1 cellular context compared by ENCODE assay signal in genomic region chr13:106100261-106100919, GRCh38.
A peak's percentile ranks its signal among the peaks of the same experiment; 100 is the strongest.
TF ChIP-seq lines count a peak whose summit lies in the region.

No MANE protein-coding gene starts in this region.

TF ChIP-seq in GM12878, 131 proteins besides CTCF, POLR2A, EP300 and RAD21 (continued from another document):
- TF ChIP-seq, protein P1, sequence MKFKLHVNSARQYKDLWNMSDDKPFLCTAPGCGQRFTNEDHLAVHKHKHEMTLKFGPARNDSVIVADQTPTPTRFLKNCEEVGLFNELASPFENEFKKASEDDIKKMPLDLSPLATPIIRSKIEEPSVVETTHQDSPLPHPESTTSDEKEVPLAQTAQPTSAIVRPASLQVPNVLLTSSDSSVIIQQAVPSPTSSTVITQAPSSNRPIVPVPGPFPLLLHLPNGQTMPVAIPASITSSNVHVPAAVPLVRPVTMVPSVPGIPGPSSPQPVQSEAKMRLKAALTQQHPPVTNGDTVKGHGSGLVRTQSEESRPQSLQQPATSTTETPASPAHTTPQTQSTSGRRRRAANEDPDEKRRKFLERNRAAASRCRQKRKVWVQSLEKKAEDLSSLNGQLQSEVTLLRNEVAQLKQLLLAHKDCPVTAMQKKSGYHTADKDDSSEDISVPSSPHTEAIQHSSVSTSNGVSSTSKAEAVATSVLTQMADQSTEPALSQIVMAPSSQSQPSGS (IDR thresholded peaks at IDR 0.05; ENCODE audit: low read length) = no peak
- TF ChIP-seq SIX5 (IDR thresholded peaks at IDR 0.05; ENCODE audit: low read depth, low read length, severe bottlenecking) (no peak), GABPA (IDR thresholded peaks at IDR 0.05; ENCODE audit: low read depth) (no peak), ZBTB4 (CRISPR knock-in tag; IDR thresholded peaks at IDR 0.05) (no peak), SRF (IDR thresholded peaks at IDR 0.05; ENCODE audit: low read depth in 2 of 2, low read length in 2 of 2) (no peak), PRDM15 (CRISPR knock-in tag; IDR thresholded peaks at IDR 0.05) (no peak), JUNB (IDR thresholded peaks at IDR 0.05) (no peak), MXI1 (IDR thresholded peaks at IDR 0.05; ENCODE audit: low read depth, low read length) (0 out of 2 replicates have a peak, but pooled peaks have one; percentile 2), POLR2AphosphoS2 (IDR thresholded peaks at IDR 0.05; ENCODE audit: low read depth, low read length) (no peak), BHLHE40 (IDR thresholded peaks at IDR 0.05; ENCODE audit: borderline replicate concordance in 1 of 2, low read depth in 2 of 2, low read length in 1 of 2) (peak in 1 of 2 experiments; percentile 40; a peak in 1 of 4 replicates)
